1 cellular context compared by ENCODE assay signal in the genomic region with DNA sequence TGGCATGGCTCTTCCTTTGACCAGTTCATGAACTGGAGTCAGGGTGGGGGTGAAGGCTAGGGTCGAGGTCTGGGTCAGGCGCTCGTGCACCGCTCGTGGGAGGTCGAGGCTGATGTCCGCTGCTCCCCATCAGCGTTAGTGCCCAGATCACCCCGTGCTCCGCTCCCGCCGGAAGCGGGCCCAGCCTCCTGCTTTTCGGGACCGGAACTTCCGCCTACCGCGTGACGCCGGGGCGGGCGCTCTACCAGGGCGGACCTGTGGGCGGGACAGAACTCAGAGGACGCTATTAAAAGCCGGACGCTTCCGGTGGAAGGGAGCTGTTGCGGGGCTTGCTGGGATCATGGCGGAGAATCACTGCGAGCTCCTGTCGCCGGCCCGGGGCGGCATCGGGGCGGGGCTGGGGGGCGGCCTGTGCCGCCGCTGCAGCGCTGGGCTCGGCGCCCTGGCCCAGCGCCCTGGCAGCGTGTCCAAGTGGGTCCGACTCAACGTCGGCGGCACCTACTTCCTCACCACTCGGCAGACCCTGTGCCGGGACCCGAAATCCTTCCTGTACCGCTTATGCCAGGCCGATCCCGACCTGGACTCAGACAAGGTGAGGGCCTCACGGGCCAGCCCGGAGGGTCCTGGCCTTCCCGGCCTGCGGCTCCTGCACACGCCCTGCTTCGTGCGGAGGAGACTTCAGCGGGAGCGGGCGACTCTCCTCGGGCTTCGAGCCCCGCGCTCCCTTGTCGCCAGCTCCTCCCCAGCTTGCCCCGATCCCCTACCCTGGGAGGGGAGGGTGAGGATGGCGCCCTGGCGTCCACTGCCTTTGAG.
TF ChIP-seq lines count a peak whose summit lies in the region.

A gene with protein sequence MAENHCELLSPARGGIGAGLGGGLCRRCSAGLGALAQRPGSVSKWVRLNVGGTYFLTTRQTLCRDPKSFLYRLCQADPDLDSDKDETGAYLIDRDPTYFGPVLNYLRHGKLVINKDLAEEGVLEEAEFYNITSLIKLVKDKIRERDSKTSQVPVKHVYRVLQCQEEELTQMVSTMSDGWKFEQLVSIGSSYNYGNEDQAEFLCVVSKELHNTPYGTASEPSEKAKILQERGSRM (plus strand): TSS at position 315 of the 813 bp plus-strand sequence. CDS start 26 bp downstream, at position 341.

TF ChIP-seq in HepG2, 621 proteins besides CTCF, POLR2A, EP300 and RAD21 (continued from another document and continues in another):
- TF ChIP-seq, protein P1, sequence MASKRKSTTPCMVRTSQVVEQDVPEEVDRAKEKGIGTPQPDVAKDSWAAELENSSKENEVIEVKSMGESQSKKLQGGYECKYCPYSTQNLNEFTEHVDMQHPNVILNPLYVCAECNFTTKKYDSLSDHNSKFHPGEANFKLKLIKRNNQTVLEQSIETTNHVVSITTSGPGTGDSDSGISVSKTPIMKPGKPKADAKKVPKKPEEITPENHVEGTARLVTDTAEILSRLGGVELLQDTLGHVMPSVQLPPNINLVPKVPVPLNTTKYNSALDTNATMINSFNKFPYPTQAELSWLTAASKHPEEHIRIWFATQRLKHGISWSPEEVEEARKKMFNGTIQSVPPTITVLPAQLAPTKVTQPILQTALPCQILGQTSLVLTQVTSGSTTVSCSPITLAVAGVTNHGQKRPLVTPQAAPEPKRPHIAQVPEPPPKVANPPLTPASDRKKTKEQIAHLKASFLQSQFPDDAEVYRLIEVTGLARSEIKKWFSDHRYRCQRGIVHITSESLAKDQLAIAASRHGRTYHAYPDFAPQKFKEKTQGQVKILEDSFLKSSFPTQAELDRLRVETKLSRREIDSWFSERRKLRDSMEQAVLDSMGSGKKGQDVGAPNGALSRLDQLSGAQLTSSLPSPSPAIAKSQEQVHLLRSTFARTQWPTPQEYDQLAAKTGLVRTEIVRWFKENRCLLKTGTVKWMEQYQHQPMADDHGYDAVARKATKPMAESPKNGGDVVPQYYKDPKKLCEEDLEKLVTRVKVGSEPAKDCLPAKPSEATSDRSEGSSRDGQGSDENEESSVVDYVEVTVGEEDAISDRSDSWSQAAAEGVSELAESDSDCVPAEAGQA (IDR thresholded peaks at IDR 0.05; ENCODE audit: low read depth), result peak; percentile 91
- TF ChIP-seq, protein P1 (CRISPR knock-in tag; IDR thresholded peaks at IDR 0.05; ENCODE audit: borderline replicate concordance), result no peak
- TF ChIP-seq RBFOX2 (IDR thresholded peaks at IDR 0.05; ENCODE audit: low read depth, low read length) (peak; percentile 94), PPARG (CRISPR knock-in tag; conservative IDR thresholded peaks at IDR 0.05) (peak; percentile 80), ZNF567 (CRISPR knock-in tag; IDR thresholded peaks at IDR 0.05; ENCODE audit: borderline replicate concordance) (peak; percentile 83; the same call in 1 of the 2 replicates), RFXAP (CRISPR knock-in tag; IDR thresholded peaks at IDR 0.05; ENCODE audit: borderline replicate concordance) (peak; percentile 54; the same call in 1 of the 2 replicates), NR2F2 (IDR thresholded peaks at IDR 0.05; ENCODE audit: borderline replicate concordance, low read depth) (peak; percentile 15; the same call in 1 of the 2 replicates), ZNF234 (CRISPR knock-in tag; conservative IDR thresholded peaks at IDR 0.05) (no peak), CEBPG (CRISPR knock-in tag; IDR thresholded peaks at IDR 0.05) (peak; percentile 46; the same call in 1 of the 2 replicates), CCDC6 (CRISPR knock-in tag; IDR thresholded peaks at IDR 0.05) (peak; percentile 95), MXD4 (CRISPR knock-in tag; IDR thresholded peaks at IDR 0.05) (peak; percentile 98), ZNF788 (CRISPR knock-in tag; IDR thresholded peaks at IDR 0.05; ENCODE audit: borderline replicate concordance) (peak; percentile 99), EED (CRISPR knock-in tag; IDR thresholded peaks at IDR 0.05) (peak; percentile 93), GATAD1 (CRISPR knock-in tag; IDR thresholded peaks at IDR 0.05) (peak; percentile 99), NKX3-1 (CRISPR knock-in tag; IDR thresholded peaks at IDR 0.05) (peak; percentile 54; the same call in 1 of the 2 replicates), ZNF367 (CRISPR knock-in tag; IDR thresholded peaks at IDR 0.05; ENCODE audit: borderline replicate concordance) (no peak), GTF2F1 (IDR thresholded peaks at IDR 0.05; ENCODE audit: low read length) (0 out of 2 replicates have a peak, but pooled peaks have one; percentile 60), ZNF326 (CRISPR knock-in tag; IDR thresholded peaks at IDR 0.05; ENCODE audit: borderline replicate concordance) (no peak), ZNF33A (CRISPR knock-in tag; IDR thresholded peaks at IDR 0.05; ENCODE audit: borderline replicate concordance) (no peak), CBX1 (IDR thresholded peaks at IDR 0.05; ENCODE audit: low read depth) (no peak), HNRNPUL1 (IDR thresholded peaks at IDR 0.05; ENCODE audit: low read depth, low read length) (peak; percentile 41; the same call in 1 of the 2 replicates), ZNF720 (CRISPR knock-in tag; IDR thresholded peaks at IDR 0.05) (0 out of 2 replicates have a peak, but pooled peaks have one; percentile 85), BRCA1 (CRISPR knock-in tag; IDR thresholded peaks at IDR 0.05) (peak; percentile 89), FOXO1 (CRISPR knock-in tag; IDR thresholded peaks at IDR 0.05) (peak; percentile 75; the same call in 1 of the 2 replicates), ONECUT2 (CRISPR knock-in tag; IDR thresholded peaks at IDR 0.05) (peak; percentile 30; the same call in 1 of the 2 replicates), ETV6 (CRISPR knock-in tag; conservative IDR thresholded peaks at IDR 0.05) (peak; percentile 85; the same call in 1 of the 2 replicates), SUZ12 (IDR thresholded peaks at IDR 0.05; ENCODE audit: low read depth, low read length) (no peak), MYNN (CRISPR knock-in tag; IDR thresholded peaks at IDR 0.05; ENCODE audit: low read depth) (no peak; the same call in 1 of the 2 replicates)
- TF ChIP-seq, protein P2, sequence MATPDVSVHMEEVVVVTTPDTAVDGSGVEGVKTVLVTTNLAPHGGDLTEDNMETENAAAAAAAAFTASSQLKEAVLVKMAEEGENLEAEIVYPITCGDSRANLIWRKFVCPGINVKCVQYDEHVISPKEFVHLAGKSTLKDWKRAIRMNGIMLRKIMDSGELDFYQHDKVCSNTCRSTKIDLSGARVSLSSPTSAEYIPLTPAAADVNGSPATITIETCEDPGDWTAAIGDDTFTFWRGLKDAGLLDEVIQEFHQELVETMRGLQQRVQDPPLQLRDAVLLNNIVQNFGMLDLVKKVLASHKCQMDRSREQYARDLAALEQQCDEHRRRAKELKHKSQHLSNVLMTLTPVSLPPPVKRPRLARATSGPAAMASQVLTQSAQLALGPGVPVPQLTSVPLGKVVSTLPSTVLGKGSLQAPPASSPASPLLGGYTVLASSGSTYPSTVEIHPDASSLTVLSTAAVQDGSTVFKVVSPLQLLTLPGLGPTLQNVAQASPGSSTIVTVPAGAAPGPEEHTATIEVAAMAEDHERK (CRISPR knock-in tag; IDR thresholded peaks at IDR 0.05; ENCODE audit: low read depth), result 0 out of 2 replicates have a peak, but pooled peaks have one; percentile 59
- TF ChIP-seq, protein P3, sequence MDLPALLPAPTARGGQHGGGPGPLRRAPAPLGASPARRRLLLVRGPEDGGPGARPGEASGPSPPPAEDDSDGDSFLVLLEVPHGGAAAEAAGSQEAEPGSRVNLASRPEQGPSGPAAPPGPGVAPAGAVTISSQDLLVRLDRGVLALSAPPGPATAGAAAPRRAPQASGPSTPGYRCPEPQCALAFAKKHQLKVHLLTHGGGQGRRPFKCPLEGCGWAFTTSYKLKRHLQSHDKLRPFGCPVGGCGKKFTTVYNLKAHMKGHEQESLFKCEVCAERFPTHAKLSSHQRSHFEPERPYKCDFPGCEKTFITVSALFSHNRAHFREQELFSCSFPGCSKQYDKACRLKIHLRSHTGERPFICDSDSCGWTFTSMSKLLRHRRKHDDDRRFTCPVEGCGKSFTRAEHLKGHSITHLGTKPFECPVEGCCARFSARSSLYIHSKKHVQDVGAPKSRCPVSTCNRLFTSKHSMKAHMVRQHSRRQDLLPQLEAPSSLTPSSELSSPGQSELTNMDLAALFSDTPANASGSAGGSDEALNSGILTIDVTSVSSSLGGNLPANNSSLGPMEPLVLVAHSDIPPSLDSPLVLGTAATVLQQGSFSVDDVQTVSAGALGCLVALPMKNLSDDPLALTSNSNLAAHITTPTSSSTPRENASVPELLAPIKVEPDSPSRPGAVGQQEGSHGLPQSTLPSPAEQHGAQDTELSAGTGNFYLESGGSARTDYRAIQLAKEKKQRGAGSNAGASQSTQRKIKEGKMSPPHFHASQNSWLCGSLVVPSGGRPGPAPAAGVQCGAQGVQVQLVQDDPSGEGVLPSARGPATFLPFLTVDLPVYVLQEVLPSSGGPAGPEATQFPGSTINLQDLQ (CRISPR knock-in tag; IDR thresholded peaks at IDR 0.05), result peak; percentile 90; the same call in 1 of the 2 replicates
- TF ChIP-seq, protein P4, sequence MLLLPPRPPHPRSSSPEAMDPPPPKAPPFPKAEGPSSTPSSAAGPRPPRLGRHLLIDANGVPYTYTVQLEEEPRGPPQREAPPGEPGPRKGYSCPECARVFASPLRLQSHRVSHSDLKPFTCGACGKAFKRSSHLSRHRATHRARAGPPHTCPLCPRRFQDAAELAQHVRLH (CRISPR knock-in tag; IDR thresholded peaks at IDR 0.05; ENCODE audit: borderline replicate concordance, low read depth), result peak; percentile 92; the same call in 1 of the 2 replicates
- TF ChIP-seq, protein P5, sequence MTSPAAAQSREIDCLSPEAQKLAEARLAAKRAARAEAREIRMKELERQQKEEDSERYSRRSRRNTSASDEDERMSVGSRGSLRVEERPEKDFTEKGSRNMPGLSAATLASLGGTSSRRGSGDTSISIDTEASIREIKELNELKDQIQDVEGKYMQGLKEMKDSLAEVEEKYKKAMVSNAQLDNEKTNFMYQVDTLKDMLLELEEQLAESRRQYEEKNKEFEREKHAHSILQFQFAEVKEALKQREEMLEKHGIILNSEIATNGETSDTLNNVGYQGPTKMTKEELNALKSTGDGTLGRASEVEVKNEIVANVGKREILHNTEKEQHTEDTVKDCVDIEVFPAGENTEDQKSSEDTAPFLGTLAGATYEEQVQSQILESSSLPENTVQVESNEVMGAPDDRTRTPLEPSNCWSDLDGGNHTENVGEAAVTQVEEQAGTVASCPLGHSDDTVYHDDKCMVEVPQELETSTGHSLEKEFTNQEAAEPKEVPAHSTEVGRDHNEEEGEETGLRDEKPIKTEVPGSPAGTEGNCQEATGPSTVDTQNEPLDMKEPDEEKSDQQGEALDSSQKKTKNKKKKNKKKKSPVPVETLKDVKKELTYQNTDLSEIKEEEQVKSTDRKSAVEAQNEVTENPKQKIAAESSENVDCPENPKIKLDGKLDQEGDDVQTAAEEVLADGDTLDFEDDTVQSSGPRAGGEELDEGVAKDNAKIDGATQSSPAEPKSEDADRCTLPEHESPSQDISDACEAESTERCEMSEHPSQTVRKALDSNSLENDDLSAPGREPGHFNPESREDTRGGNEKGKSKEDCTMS (CRISPR knock-in tag; conservative IDR thresholded peaks at IDR 0.05), result no peak
- TF ChIP-seq, protein P6, sequence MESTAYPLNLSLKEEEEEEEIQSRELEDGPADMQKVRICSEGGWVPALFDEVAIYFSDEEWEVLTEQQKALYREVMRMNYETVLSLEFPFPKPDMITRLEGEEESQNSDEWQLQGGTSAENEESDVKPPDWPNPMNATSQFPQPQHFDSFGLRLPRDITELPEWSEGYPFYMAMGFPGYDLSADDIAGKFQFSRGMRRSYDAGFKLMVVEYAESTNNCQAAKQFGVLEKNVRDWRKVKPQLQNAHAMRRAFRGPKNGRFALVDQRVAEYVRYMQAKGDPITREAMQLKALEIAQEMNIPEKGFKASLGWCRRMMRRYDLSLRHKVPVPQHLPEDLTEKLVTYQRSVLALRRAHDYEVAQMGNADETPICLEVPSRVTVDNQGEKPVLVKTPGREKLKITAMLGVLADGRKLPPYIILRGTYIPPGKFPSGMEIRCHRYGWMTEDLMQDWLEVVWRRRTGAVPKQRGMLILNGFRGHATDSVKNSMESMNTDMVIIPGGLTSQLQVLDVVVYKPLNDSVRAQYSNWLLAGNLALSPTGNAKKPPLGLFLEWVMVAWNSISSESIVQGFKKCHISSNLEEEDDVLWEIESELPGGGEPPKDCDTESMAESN (CRISPR knock-in tag; conservative IDR thresholded peaks at IDR 0.05), result peak; percentile 81
- TF ChIP-seq, protein P7, sequence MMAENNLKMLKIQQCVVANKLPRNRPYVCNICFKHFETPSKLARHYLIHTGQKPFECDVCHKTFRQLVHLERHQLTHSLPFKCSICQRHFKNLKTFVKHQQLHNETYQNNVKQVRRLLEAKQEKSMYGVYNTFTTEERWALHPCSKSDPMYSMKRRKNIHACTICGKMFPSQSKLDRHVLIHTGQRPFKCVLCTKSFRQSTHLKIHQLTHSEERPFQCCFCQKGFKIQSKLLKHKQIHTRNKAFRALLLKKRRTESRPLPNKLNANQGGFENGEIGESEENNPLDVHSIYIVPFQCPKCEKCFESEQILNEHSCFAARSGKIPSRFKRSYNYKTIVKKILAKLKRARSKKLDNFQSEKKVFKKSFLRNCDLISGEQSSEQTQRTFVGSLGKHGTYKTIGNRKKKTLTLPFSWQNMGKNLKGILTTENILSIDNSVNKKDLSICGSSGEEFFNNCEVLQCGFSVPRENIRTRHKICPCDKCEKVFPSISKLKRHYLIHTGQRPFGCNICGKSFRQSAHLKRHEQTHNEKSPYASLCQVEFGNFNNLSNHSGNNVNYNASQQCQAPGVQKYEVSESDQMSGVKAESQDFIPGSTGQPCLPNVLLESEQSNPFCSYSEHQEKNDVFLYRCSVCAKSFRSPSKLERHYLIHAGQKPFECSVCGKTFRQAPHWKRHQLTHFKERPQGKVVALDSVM (CRISPR knock-in tag; IDR thresholded peaks at IDR 0.05), result peak; percentile 82; the same call in 1 of the 2 replicates
